Comparison of ENCODE assay signal across 11 cellular contexts in genomic region chr7:112448376-112448775, GRCh38. TPM values are rescaled to one million over a fixed set of nuclear protein-coding genes. Genes with fewer than 3 reads are reported as not detected.
DNase-seq lines count a peak whose midpoint lies in the region; ATAC-seq and TF ChIP-seq lines count a peak whose summit lies in the region.
"Had no signal": no experiment of that assay in that cellular context is flagged by ENCODE, and none has a peak within 500 bp of the region (broad histone marks: within the 10 kb centered on the region; RNA-seq: fewer than 3 reads in every experiment).

No MANE protein-coding gene starts in this region.

- H3K36me3 ChIP-seq in CD4-positive, CD25-positive, alpha-beta regulatory T cell (ENCODE audit: control insufficient read depth, insufficient read depth, low read length), result no peaks in the 10 kb centered on the region
- H3K36me3 ChIP-seq in PC-3 (ENCODE audit: low read depth, low read length), result no peaks in the 10 kb centered on the region

- H3K9me3 ChIP-seq in CD4-positive, CD25-positive, alpha-beta regulatory T cell (ENCODE audit: control insufficient read depth in 2 of 2, low read length in 2 of 2), result no peaks in the 10 kb centered on the region
- no peaks in the 10 kb centered on the region for H3K9me3 ChIP-seq in PC-3 (ENCODE audit: low read length)

- POLR2A ChIA-PET in PC-3 (lab: Charles Lee; ENCODE audit: unreplicated experiment), result no interaction called here

- H3K9ac ChIP-seq in PC-3 (ENCODE audit: low read length), result no peak overlapping the region

- H3K27ac ChIP-seq in CD4-positive, CD25-positive, alpha-beta regulatory T cell (ENCODE audit: insufficient read depth, low read length, poor library complexity, severe bottlenecking), result no peak overlapping the region
- no peak overlapping the region for H3K27ac ChIP-seq in PC-3 (ENCODE audit: low read length)

- peak overlapping the region in 2 of 3 donors; percentile 100 for H3K27ac Mint-ChIP-seq in CD4-positive, CD25-positive, alpha-beta regulatory T cell
- peak overlapping the region; percentile 3 for H3K27ac Mint-ChIP-seq in dendritic cell treated with granulocyte-macrophage colony-stimulating factor and Interleukin-4, amounts not matched to agents 40 ng/mL and 50 ng/mL, for 4 days
- H3K27ac Mint-ChIP-seq in osteocyte (ENCODE audit: unreplicated experiment), result no peak overlapping the region

- H3K9me3 Mint-ChIP-seq in CD4-positive, CD25-positive, alpha-beta regulatory T cell, result no peaks in the 10 kb centered on the region
- no peaks in the 10 kb centered on the region for H3K9me3 Mint-ChIP-seq in dendritic cell treated with granulocyte-macrophage colony-stimulating factor and Interleukin-4, amounts not matched to agents 40 ng/mL and 50 ng/mL, for 4 days
- no peaks in the 10 kb centered on the region for H3K9me3 Mint-ChIP-seq in osteocyte (ENCODE audit: unreplicated experiment)

- H3K4me2 ChIP-seq in PC-3 (ENCODE audit: low read length), result peak overlapping the region; percentile 97; the same call in 1 of the 2 replicates

- H4K20me1 ChIP-seq in PC-3 (ENCODE audit: low read length), result peaks cover 26% of the 10 kb centered on the region

- no peak for ATAC-seq in CD4-positive, CD25-positive, alpha-beta regulatory T cell (ENCODE audit: low read depth in 2 of 2)
- ATAC-seq in PC-3, result no peak

- peak overlapping the region in 3 of 4 donors; percentile 7 to 96 (median 76) for H3K4me3 Mint-ChIP-seq in CD4-positive, CD25-positive, alpha-beta regulatory T cell
- H3K4me3 Mint-ChIP-seq in dendritic cell treated with granulocyte-macrophage colony-stimulating factor and Interleukin-4, amounts not matched to agents 40 ng/mL and 50 ng/mL, for 4 days, result no peak overlapping the region
- peak overlapping the region; percentile 96 for H3K4me3 Mint-ChIP-seq in osteocyte (ENCODE audit: unreplicated experiment)

- no peaks in the 10 kb centered on the region for H3K36me3 Mint-ChIP-seq in CD4-positive, CD25-positive, alpha-beta regulatory T cell
- peaks cover 14% of the 10 kb centered on the region for H3K36me3 Mint-ChIP-seq in dendritic cell treated with granulocyte-macrophage colony-stimulating factor and Interleukin-4, amounts not matched to agents 40 ng/mL and 50 ng/mL, for 4 days (ENCODE audit: low read depth)
- no peaks in the 10 kb centered on the region for H3K36me3 Mint-ChIP-seq in osteocyte (ENCODE audit: unreplicated experiment)

- H3K4me3 ChIP-seq in CD4-positive, CD25-positive, alpha-beta regulatory T cell (ENCODE audit: low read depth, low read length), result no peak overlapping the region
- no peak overlapping the region for H3K4me3 ChIP-seq in PC-3 (ENCODE audit: low read length)

- no peak overlapping the region for H2AFZ ChIP-seq in PC-3 (ENCODE audit: low read length)

- no TSS peak for BruUV-seq in PC-3 (replicated peaks; lab: Mats Ljungman, UMichigan)

- peaks cover 4% of the 10 kb centered on the region for H3F3A ChIP-seq in PC-3 (ENCODE audit: low read length, unreplicated experiment)

- CTCF ChIA-PET in PC-3 (lab: Charles Lee), result no interaction called here

- H3K27me3 Mint-ChIP-seq in CD4-positive, CD25-positive, alpha-beta regulatory T cell, result no peaks in the 10 kb centered on the region
- H3K27me3 Mint-ChIP-seq in dendritic cell treated with granulocyte-macrophage colony-stimulating factor and Interleukin-4, amounts not matched to agents 40 ng/mL and 50 ng/mL, for 4 days, result no peaks in the 10 kb centered on the region
- no peaks in the 10 kb centered on the region for H3K27me3 Mint-ChIP-seq in osteocyte (ENCODE audit: unreplicated experiment)

- intact Hi-C loops in PC-3 (cut with micrococcal nuclease), result no loop called here
- intact Hi-C loops in dendritic cell treated with granulocyte-macrophage colony-stimulating factor and Interleukin-4, amounts not matched to agents 40 ng/mL and 50 ng/mL, for 4 days (cut with micrococcal nuclease), result loop anchor here (10.0 kb wide), 1 partner anchor 884 kb away; the partner anchor contains the start of gene IMMP2L

- H3K4me1 Mint-ChIP-seq in CD4-positive, CD25-positive, alpha-beta regulatory T cell, result peaks cover 8 to 43% (median 35%) of the 10 kb centered on the region in 4 donors
- peaks cover 33% of the 10 kb centered on the region for H3K4me1 Mint-ChIP-seq in dendritic cell treated with granulocyte-macrophage colony-stimulating factor and Interleukin-4, amounts not matched to agents 40 ng/mL and 50 ng/mL, for 4 days (ENCODE audit: low read depth)
- H3K4me1 Mint-ChIP-seq in osteocyte (ENCODE audit: unreplicated experiment), result peaks cover 28% of the 10 kb centered on the region

- peaks cover 25% of the 10 kb centered on the region for H3K4me1 ChIP-seq in CD4-positive, CD25-positive, alpha-beta regulatory T cell (ENCODE audit: control insufficient read depth, insufficient read depth, low read length, poor library complexity, severe bottlenecking)
- peaks cover 22% of the 10 kb centered on the region for H3K4me1 ChIP-seq in PC-3 (ENCODE audit: insufficient read depth, low read length)

- H3K9me2 ChIP-seq in PC-3 (replicated peaks; ENCODE audit: low read length), result no peaks in the 10 kb centered on the region

- no peak for DNase-seq in CD4-positive, CD25-positive, alpha-beta regulatory T cell
- no peak for DNase-seq in PC-3
- no peak for DNase-seq in osteocyte (ENCODE audit: extremely low spot score, unreplicated experiment)
- DNase-seq in cerebellar cortex (ENCODE audit: low spot score), result no peak
- no peak for DNase-seq in NCI-H187 (lab: John Stamatoyannopoulos, UW)
- no peak for DNase-seq in NCI-H128 (lab: John Stamatoyannopoulos, UW; ENCODE audit: unreplicated experiment)
- no peak for DNase-seq in NCI-H2081 treated with DMSO at 0.1 percent for 48 hours (lab: John Stamatoyannopoulos, UW)
- DNase-seq: NCI-H2171 treated with DMSO at 0.1 percent for 48 hours, T-helper 9 cell had no signal

- TF ChIP-seq CTCF in PC-3 (conservative IDR thresholded peaks at IDR 0.05; ENCODE audit: low read depth, low read length) (no peak), osteocyte (IDR thresholded peaks at IDR 0.05) (no peak)

- H3K79me2 ChIP-seq in PC-3 (ENCODE audit: low read length), result peaks cover 30% of the 10 kb centered on the region

- H3K27me3 ChIP-seq in CD4-positive, CD25-positive, alpha-beta regulatory T cell (ENCODE audit: control insufficient read depth, insufficient read depth, low read length), result no peaks in the 10 kb centered on the region
- no peaks in the 10 kb centered on the region for H3K27me3 ChIP-seq in PC-3 (ENCODE audit: low read length)

RNA-seq across cellular contexts. Expression of gene IFRD1, which starts 1.9 kb away (rescaled TPM):
- total RNA-seq in CD4-positive, CD25-positive, alpha-beta regulatory T cell, result 258 TPM
- 10 to 100 TPM; 28.1 to 37.4 (median 33.2) TPM for polyA plus RNA-seq in CD4-positive, CD25-positive, alpha-beta regulatory T cell
- total RNA-seq in PC-3 (2014; rRNA removed) (72.6 and 73.4 TPM in 2 replicates), osteocyte (75.2 and 78.3 TPM in 2 replicates)

RNA-seq across cellular contexts. Expression of gene LSMEM1, which starts 32.4 kb away (rescaled TPM):
- total RNA-seq in CD4-positive, CD25-positive, alpha-beta regulatory T cell, result 3.6 TPM
- polyA plus RNA-seq in CD4-positive, CD25-positive, alpha-beta regulatory T cell, result under 1 TPM in 2 of 4 donors, not detected in 2; 0.22 to 0.45 TPM
- total RNA-seq in PC-3 (2014; rRNA removed) (0.15 and 0.29 TPM in 2 replicates), osteocyte (1.5 and 2.3 TPM in 2 replicates)
- total RNA-seq: G401 had no signal
